Comparison of ENCODE assay signal across 1 cellular context in genomic region chr14:50533314-50533705, GRCh38.
TF ChIP-seq lines count a peak whose summit lies in the region.

No MANE protein-coding gene starts in this region.

TF ChIP-seq in A549, 52 proteins besides CTCF, POLR2A, EP300 and RAD21 (continued from another document):
- TF ChIP-seq USF2 (IDR thresholded peaks at IDR 0.05) (no peak), HES2 (IDR thresholded peaks at IDR 0.05) (no peak), CBX8 (IDR thresholded peaks at IDR 0.05) (no peak), EHF (CRISPR knock-in tag; IDR thresholded peaks at IDR 0.05) (no peak), JUNB (IDR thresholded peaks at IDR 0.05) (no peak), GATA3 (IDR thresholded peaks at IDR 0.05; ENCODE audit: borderline replicate concordance) (no peak), E2F6 (IDR thresholded peaks at IDR 0.05; ENCODE audit: borderline replicate concordance, low read depth) (no peak), CHD2 (IDR thresholded peaks at IDR 0.05; ENCODE audit: low read length, partially characterized antibody) (no peak), SMC3 (IDR thresholded peaks at IDR 0.05) (no peak)
- TF ChIP-seq, protein P1, sequence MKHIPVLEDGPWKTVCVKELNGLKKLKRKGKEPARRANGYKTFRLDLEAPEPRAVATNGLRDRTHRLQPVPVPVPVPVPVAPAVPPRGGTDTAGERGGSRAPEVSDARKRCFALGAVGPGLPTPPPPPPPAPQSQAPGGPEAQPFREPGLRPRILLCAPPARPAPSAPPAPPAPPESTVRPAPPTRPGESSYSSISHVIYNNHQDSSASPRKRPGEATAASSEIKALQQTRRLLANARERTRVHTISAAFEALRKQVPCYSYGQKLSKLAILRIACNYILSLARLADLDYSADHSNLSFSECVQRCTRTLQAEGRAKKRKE (CRISPR knock-in tag; IDR thresholded peaks at IDR 0.05; ENCODE audit: low read depth) = no peak
